ENCODE assay signal across 17 cellular contexts in genomic region chr6:165665384-165665672, GRCh38. TPM values are rescaled to one million over a fixed set of nuclear protein-coding genes. Genes with fewer than 3 reads are reported as not detected.
DNase-seq lines count a peak whose midpoint lies in the region; ATAC-seq, FAIRE-seq and TF ChIP-seq lines count a peak whose summit lies in the region.
"Had no signal": no experiment of that assay in that cellular context is flagged by ENCODE, and none has a peak within 500 bp of the region (broad histone marks: within the 10 kb centered on the region; RNA-seq: fewer than 3 reads in every experiment).

No MANE protein-coding gene starts in this region.

- peaks cover 40% of the 10 kb centered on the region for H3K4me1 ChIP-seq in left ventricle myocardium inferior
- H3K4me1 ChIP-seq in H1 (replicated peaks in 1 of 4; ENCODE audit: control insufficient read depth in 3 of 4, insufficient read depth in 4 of 4, low read length in 3 of 4) = peaks cover 12 to 24% (median 17%) of the 10 kb centered on the region in 4 experiments

- H3K27ac ChIP-seq in left ventricle myocardium inferior (replicated peaks) (no peak overlapping the region), H1 (ENCODE audit: low read depth, low read length) (no peak overlapping the region)
- H3K27ac ChIP-seq: Peyer's patch had no signal

- H3K4me1 Mint-ChIP-seq in nephron = peaks cover 18% of the 10 kb centered on the region

- no peak overlapping the region for H3K18ac ChIP-seq in H1 (ENCODE audit: extremely low read depth, low read length)

- no peak overlapping the region for H3K4ac ChIP-seq in H1 (replicated peaks; ENCODE audit: insufficient read length, low read depth, low read length)

- peak overlapping the region; percentile 82 to 96 (median 85) for H3K4me3 Mint-ChIP-seq in nephron
- H3K4me3 Mint-ChIP-seq: HFFc6 had no signal

- no peak for FAIRE-seq in H1 (lab: Jason Lieb, UNC)

- H4K91ac ChIP-seq in H1 (replicated peaks; ENCODE audit: insufficient read length, low read length) = no peak overlapping the region

- intact Hi-C loops in left ventricle myocardium inferior (cut with micrococcal nuclease) = loop anchor here (10.0 kb wide), 1 partner anchor 179 kb away; no protein-coding TSS in a partner anchor
- intact Hi-C loops in Right ventricle myocardium superior (cut with DNase I) = loop anchor here (10.0 kb wide), 1 partner anchor 221 kb away; no protein-coding TSS in a partner anchor

- H3K79me2 ChIP-seq in H1 (ENCODE audit: control insufficient read depth in 1 of 2, insufficient read depth in 2 of 2, low read length in 2 of 2) = no peaks in the 10 kb centered on the region

- TF ChIP-seq RAD21 in H1 (IDR thresholded peaks at IDR 0.05 in 1 of 2, conservative IDR thresholded peaks at IDR 0.05 in 1 of 2; ENCODE audit: low read depth in 2 of 2, low read length in 2 of 2) = no peak

- no peak overlapping the region for H2BK15ac ChIP-seq in H1 (ENCODE audit: low read length)

- H2AK5ac ChIP-seq in H1 (ENCODE audit: low read depth, low read length) = no peak overlapping the region

- H2BK20ac ChIP-seq in H1 (ENCODE audit: low read length) = no peak overlapping the region

- no peaks in the 10 kb centered on the region for H3K9me3 Mint-ChIP-seq in nephron

- no peak overlapping the region for H4K8ac ChIP-seq in H1 (ENCODE audit: extremely low read depth, insufficient read depth, low read length)

- H3K27me3 Mint-ChIP-seq in nephron (ENCODE audit: low read depth) = peaks cover 65% of the 10 kb centered on the region

- CTCF ChIA-PET in H1 (lab: Charles Lee; ENCODE audit: partially characterized antibody) = interaction anchor here (0.7 to 1.2 kb wide), 3 partner anchors 9 to 226 kb away, joined by 3 to 5 read pairs (median 3); no protein-coding TSS in a partner anchor

- H3K27ac Mint-ChIP-seq in nephron = peak overlapping the region in 1 of 3 experiments; percentile 1
- H3K27ac Mint-ChIP-seq: HFFc6 had no signal

- no peaks in the 10 kb centered on the region for H3K36me3 Mint-ChIP-seq in nephron (ENCODE audit: low read depth)

- peak overlapping the region; percentile 74 to 93; a peak in 3 of 4 replicates for H3K4me2 ChIP-seq in H1 (ENCODE audit: insufficient read depth in 1 of 2, low read depth in 2 of 2, low read length in 2 of 2)

- TF ChIP-seq EP300 in H1 (IDR thresholded peaks at IDR 0.05; ENCODE audit: borderline replicate concordance in 1 of 2, low read depth in 2 of 2, low read length in 2 of 2) = no peak

- no peak for TF ChIP-seq CTCF in left ventricle myocardium inferior (IDR thresholded peaks at IDR 0.05; ENCODE audit: borderline replicate concordance)
- TF ChIP-seq CTCF in H1 (IDR thresholded peaks at IDR 0.05; ENCODE audit: control extremely low read depth in 1 of 3, insufficient read depth in 1 of 3, low read depth in 1 of 3, low read length in 3 of 3) = no peak
- no peak for TF ChIP-seq CTCF in nephron (IDR thresholded peaks at IDR 0.05; ENCODE audit: unreplicated experiment in 3 of 3)

- no peak overlapping the region for H3K23ac ChIP-seq in H1 (ENCODE audit: insufficient read length)

- H2BK120ac ChIP-seq in H1 (replicated peaks; ENCODE audit: low read depth, low read length) = no peak overlapping the region

- no peaks in the 10 kb centered on the region for H3K9me3 ChIP-seq in left ventricle myocardium inferior (replicated peaks)
- H3K9me3 ChIP-seq in H1 (ENCODE audit: insufficient read depth in 2 of 2, low read depth in 1 of 2, low read length in 1 of 2) = no peaks in the 10 kb centered on the region

- H2BK12ac ChIP-seq in H1 (ENCODE audit: low read depth, low read length) = no peak overlapping the region

- no peak overlapping the region for H3K56ac ChIP-seq in H1 (replicated peaks; ENCODE audit: insufficient read length, low read depth, low read length)

- H3K27me3 ChIP-seq in left ventricle myocardium inferior (ENCODE audit: low read depth) (peaks cover 47% of the 10 kb centered on the region), H1 (replicated peaks in 1 of 4; ENCODE audit: control insufficient read depth in 3 of 4, extremely low read depth in 1 of 4, insufficient read depth in 3 of 4, low read length in 3 of 4) (peaks cover 37 to 61% (median 47%) of the 10 kb centered on the region in 4 experiments; a peak in 6 of 7 replicates)

- H3K23me2 ChIP-seq in H1 (ENCODE audit: low read depth, low read length) = peaks cover 29% of the 10 kb centered on the region; the same call in 1 of the 2 replicates

- WGBS in H1 (ENCODE audit: extremely low coverage in 1 of 2, insufficient coverage in 1 of 2, insufficient read length in 1 of 2, insufficient replicate concordance in 2 of 2, low coverage in 1 of 2, low lambda C conversion rate in 2 of 2, missing lambda C conversion rate in 1 of 2), 2 experiments = 8% methylated on average over 4 of the region's 4 CpGs; no CpG with 5 or more reads in 1 of the 2 experiments

- no peak overlapping the region for H3K14ac ChIP-seq in H1 (ENCODE audit: insufficient read length)

- H2AFZ ChIP-seq in H1 (ENCODE audit: low read length) = no peak overlapping the region

- H2BK5ac ChIP-seq in H1 (ENCODE audit: low read depth, low read length) = no peak overlapping the region

- no peak for ATAC-seq in Right ventricle myocardium superior (ENCODE audit: poor library complexity)
- no peak for ATAC-seq in HG03521 (IDR thresholded peaks at IDR 0.05; ENCODE audit: unreplicated experiment)

- POLR2A ChIA-PET in H1 (lab: Charles Lee; ENCODE audit: partially characterized antibody) = no interaction called here

- H3K4me3 ChIP-seq in left ventricle myocardium inferior = peak overlapping the region; percentile 93
- H3K4me3 ChIP-seq in H1 (ENCODE audit: extremely low read depth in 1 of 4, insufficient read depth in 2 of 4, low read depth in 3 of 4, low read length in 4 of 4) = peak overlapping the region in 1 of 4 experiments; percentile 73; a peak in 2 of 8 replicates
- H3K4me3 ChIP-seq: Peyer's patch had no signal

- no peak for DNase-seq in left ventricle myocardium inferior
- no peak for DNase-seq in Right ventricle myocardium superior
- DNase-seq in H1 (ENCODE audit: low read depth in 1 of 2, low spot score in 2 of 2) = no peak
- no peak for DNase-seq in NCI-H526 (lab: John Stamatoyannopoulos, UW)
- no peak for DNase-seq in stimulated activated naive CD4-positive, alpha-beta T cell treated with Interleukin-2 at 50 U/mL for 16 hours (lab: John Stamatoyannopoulos, UW)
- DNase-seq in stimulated activated CD4-positive, alpha-beta T cell treated with anti-CD3 and anti-CD28 coated beads, Interleukin-1b, Interleukin-23, amount 100 ng/mL, for 48 hours = no peak
- DNase-seq: C1 segment of cervical spinal cord, COR-L47, HFFc6, KG1, NCI-H1048, NCI-H345, NCI-H69, Peyer's patch, SHP77 had no signal

- H3K9ac ChIP-seq in H1 (replicated peaks in 1 of 4; ENCODE audit: extremely low read depth in 1 of 4, low read depth in 3 of 4, low read length in 3 of 4) = no peak overlapping the region

- H4K20me1 ChIP-seq in H1 (replicated peaks in 1 of 2; ENCODE audit: control insufficient read depth in 1 of 2, insufficient read depth in 2 of 2, low read length in 2 of 2) = peaks cover 0 to 2% of the 10 kb centered on the region in 2 experiments

- H4K5ac ChIP-seq in H1 (ENCODE audit: insufficient read length, low read depth, low read length) = no peak overlapping the region

- H3K36me3 ChIP-seq in left ventricle myocardium inferior (no peaks in the 10 kb centered on the region), H1 (ENCODE audit: control insufficient read depth in 2 of 4, insufficient read depth in 4 of 4, low read length in 3 of 4) (peaks cover 0 to 2% (median 0%) of the 10 kb centered on the region in 4 experiments; a peak in 1 of 8 replicates)
- H3K36me3 ChIP-seq: Peyer's patch had no signal

- H3K79me1 ChIP-seq in H1 (ENCODE audit: low read depth, low read length) = no peaks in the 10 kb centered on the region

- no peak for TF ChIP-seq POLR2A in H1 (IDR thresholded peaks at IDR 0.05; ENCODE audit: control extremely low read depth in 1 of 2, low read depth in 2 of 2, low read length in 2 of 2)

TF ChIP-seq in H1, 55 proteins besides CTCF, POLR2A, EP300 and RAD21:
- TF ChIP-seq GABPA (IDR thresholded peaks at IDR 0.05; ENCODE audit: borderline replicate concordance, insufficient read depth, low read length) (no peak), MAX (IDR thresholded peaks at IDR 0.05) (no peak), ASH2L (IDR thresholded peaks at IDR 0.05; ENCODE audit: low read length) (no peak), YY1 (IDR thresholded peaks at IDR 0.05; ENCODE audit: low read depth, low read length) (no peak), SAP30 (IDR thresholded peaks at IDR 0.05; ENCODE audit: insufficient read depth, insufficient replicate concordance, low read length) (no peak), RNF2 (IDR thresholded peaks at IDR 0.05; ENCODE audit: borderline replicate concordance, low read depth, low read length, missing control alignments, poor library complexity, severe bottlenecking) (no peak), JUN (IDR thresholded peaks at IDR 0.05; ENCODE audit: low read depth, low read length) (no peak), CEBPB (IDR thresholded peaks at IDR 0.05; ENCODE audit: low read depth, low read length) (no peak), TEAD4 (IDR thresholded peaks at IDR 0.05; ENCODE audit: low read depth, low read length) (no peak), JUND (IDR thresholded peaks at IDR 0.05; ENCODE audit: low read length) (no peak)

RNA-seq across cellular contexts. Expression of gene PDE10A, which starts 2.3 kb away (rescaled TPM):
- total RNA-seq in left ventricle myocardium inferior (12.2 TPM), Right ventricle myocardium superior (11.6 TPM)
- 2.4 and 2.6 TPM in 2 replicates for total RNA-seq in H1 (2021; fragmentation: NEBNext Ultra II Directional; extraction: Animal tissue kit (Norgen Biotek cat#: 25700))
- polyA plus RNA-seq in H1 (2011; rRNA removed) = 1.1 TPM in 2 replicates
- polyA plus RNA-seq in H1 (2011; cell fraction: cytosol; rRNA removed) = 0.97 TPM
- polyA plus RNA-seq in H1 (2011; cell fraction: nucleus; rRNA removed) = 1.9 TPM
- polyA plus RNA-seq in H1 (2012, experiment 1 of 2) = 0.92 to 1.5 TPM (median 1.2 TPM) in 4 replicates
- 0.05 TPM for polyA plus RNA-seq in H1 (2012, experiment 2 of 2)
- 0.57 TPM for polyA plus RNA-seq in H1 (2013, experiment 1 of 2)
- 0.46 TPM for polyA plus RNA-seq in H1 (2013, experiment 2 of 2)
- 8.3 and 8.9 TPM in 2 replicates for polyA minus RNA-seq in H1 (2011; rRNA and poly(A)+ RNA removed)
- polyA minus RNA-seq in H1 (2011; cell fraction: cytosol; rRNA and poly(A)+ RNA removed) = 4.6 TPM
- 13.7 TPM for polyA minus RNA-seq in H1 (2011; cell fraction: nucleus; rRNA and poly(A)+ RNA removed)
